In genomic region chrX:74535211-74535621, GRCh38 we compare ENCODE assay signal across 8 cellular contexts.
A peak's percentile ranks its signal among the peaks of the same experiment; 100 is the strongest.
DNase-seq lines count a peak whose midpoint lies in the region; ATAC-seq and TF ChIP-seq lines count a peak whose summit lies in the region.

No MANE protein-coding gene starts in this region.

- CTCF ChIA-PET in activated naive CD4-positive, alpha-beta T cell treated with anti-CD3 and anti-CD28 coated beads, Interleukin-2, amount 10 ng/mL, durations not matched to agents 7 days and 5 days (lab: Charles Lee): interaction anchor here (1.2 kb wide), 1 partner anchor 151 kb away, joined by 5 read pairs; no protein-coding TSS in a partner anchor
- CTCF ChIA-PET in SK-N-SH (lab: Yijun Ruan, JAX): interaction anchor here (0.6 to 4.3 kb wide), 15 partner anchors 9 to 679 kb away, joined by 3 to 36 read pairs (median 4); partner anchors contain the start of gene SLC16A2

- TF ChIP-seq EP300 in SK-N-SH (IDR thresholded peaks at IDR 0.05; ENCODE audit: borderline replicate concordance in 1 of 2, low read depth in 1 of 2, low read length in 1 of 2): no peak

- H3K4me3 ChIP-seq in HUES6 (ENCODE audit: low read depth, low read length) (peak overlapping the region; percentile 62), SK-N-SH (ENCODE audit: low read depth in 2 of 2, low read length in 1 of 2) (peak overlapping the region; percentile 51 to 57; a peak in 3 of 4 replicates), urinary bladder (ENCODE audit: low read depth, low read length) (peak overlapping the region; percentile 43)

- no peaks in the 10 kb centered on the region for H4K20me1 ChIP-seq in SK-N-SH (ENCODE audit: insufficient read depth)

- H3K27me3 ChIP-seq in HUES6 (ENCODE audit: control insufficient read depth, insufficient read depth, low read length) (peaks cover 15% of the 10 kb centered on the region; the same call in 1 of the 2 replicates), SK-N-SH (ENCODE audit: insufficient read depth) (peaks cover 14% of the 10 kb centered on the region; the same call in 1 of the 2 replicates)

- peak; percentile 30 for ATAC-seq in memory B cell (ENCODE audit: low read depth)
- ATAC-seq in GM21381 (IDR thresholded peaks at IDR 0.05; ENCODE audit: unreplicated experiment): no peak

- peak overlapping the region; percentile 87; the same call in 1 of the 2 replicates for H2AFZ ChIP-seq in SK-N-SH (ENCODE audit: low read depth)

- H3K27me3 Mint-ChIP-seq in activated naive CD4-positive, alpha-beta T cell treated with anti-CD3 and anti-CD28 coated beads, Interleukin-2, amount 10 ng/mL, durations not matched to agents 7 days and 5 days: peaks cover 12% of the 10 kb centered on the region
- H3K27me3 Mint-ChIP-seq in endothelial cell (ENCODE audit: unreplicated experiment) (no peaks in the 10 kb centered on the region), memory B cell (no peaks in the 10 kb centered on the region)

- no peaks in the 10 kb centered on the region for H3K9me2 ChIP-seq in SK-N-SH

- H3K9ac ChIP-seq in HUES6 (ENCODE audit: low read length) (peak overlapping the region; percentile 72), SK-N-SH (no peak overlapping the region)

- no peaks in the 10 kb centered on the region for H3K9me3 ChIP-seq in HUES6 (ENCODE audit: control insufficient read depth, insufficient read depth, low read depth, low read length)
- H3K9me3 ChIP-seq in SK-N-SH: no peaks in the 10 kb centered on the region

- peaks cover 15% of the 10 kb centered on the region for H3K4me1 Mint-ChIP-seq in activated naive CD4-positive, alpha-beta T cell treated with anti-CD3 and anti-CD28 coated beads, Interleukin-2, amount 10 ng/mL, durations not matched to agents 7 days and 5 days
- H3K4me1 Mint-ChIP-seq in endothelial cell (ENCODE audit: unreplicated experiment) (peaks cover 5% of the 10 kb centered on the region), memory B cell (peaks cover 10% of the 10 kb centered on the region)

- peaks cover 9% of the 10 kb centered on the region for H3F3A ChIP-seq in SK-N-SH (replicated peaks; ENCODE audit: insufficient read depth)

- peak overlapping the region; percentile 76 for H3K4me2 ChIP-seq in SK-N-SH

- no peak overlapping the region for H3K27ac Mint-ChIP-seq in activated naive CD4-positive, alpha-beta T cell treated with anti-CD3 and anti-CD28 coated beads, Interleukin-2, amount 10 ng/mL, durations not matched to agents 7 days and 5 days
- H3K27ac Mint-ChIP-seq in endothelial cell (ENCODE audit: unreplicated experiment) (peak overlapping the region; percentile 72), memory B cell (peak overlapping the region; percentile 58)

- 15% methylated on average over 7 of the region's 7 CpGs for WGBS in SK-N-SH (ENCODE audit: low lambda C conversion rate)
- 10% methylated on average over 7 of the region's 7 CpGs for WGBS in urinary bladder

- H3K27ac ChIP-seq in HUES6 (ENCODE audit: low read depth, low read length): 0 out of 2 replicates have a peak overlapping the region, but pooled peaks have one; percentile 32
- peak overlapping the region; percentile 4 to 72; a peak in 2 of 4 replicates for H3K27ac ChIP-seq in SK-N-SH (ENCODE audit: low read depth in 2 of 2, low read length in 1 of 2)
- H3K27ac ChIP-seq in urinary bladder (ENCODE audit: low read depth): no peak overlapping the region

- peak; percentile 78 for TF ChIP-seq RAD21 in SK-N-SH (IDR thresholded peaks at IDR 0.05; ENCODE audit: low read length)

- no peaks in the 10 kb centered on the region for H3K36me3 Mint-ChIP-seq in activated naive CD4-positive, alpha-beta T cell treated with anti-CD3 and anti-CD28 coated beads, Interleukin-2, amount 10 ng/mL, durations not matched to agents 7 days and 5 days
- H3K36me3 Mint-ChIP-seq in endothelial cell (ENCODE audit: low read depth, unreplicated experiment) (peaks cover 7% of the 10 kb centered on the region), memory B cell (no peaks in the 10 kb centered on the region)

- H3K4me1 ChIP-seq in HUES6 (ENCODE audit: control insufficient read depth, insufficient read depth, low read length) (peaks cover 25% of the 10 kb centered on the region), SK-N-SH (ENCODE audit: control insufficient read depth in 1 of 2, insufficient read depth in 2 of 2, low read depth in 1 of 2, low read length in 1 of 2) (peaks cover 0 to 5% of the 10 kb centered on the region in 2 experiments; a peak in 1 of 4 replicates), urinary bladder (ENCODE audit: insufficient read depth) (no peaks in the 10 kb centered on the region)

- DNase-seq in activated naive CD4-positive, alpha-beta T cell treated with anti-CD3 and anti-CD28 coated beads, Interleukin-2, amount 10 ng/mL, durations not matched to agents 7 days and 5 days: no peak
- DNase-seq in activated naive CD4-positive, alpha-beta T cell treated with anti-CD3 and anti-CD28 coated beads, Interleukin-2, amount 50 U/mL, for 16 hours: no peak
- DNase-seq in SK-N-SH (peak; percentile 54), endothelial cell (ENCODE audit: low spot score) (peak; percentile 4), memory B cell (ENCODE audit: low spot score in 2 of 2) (no peak)

- no peaks in the 10 kb centered on the region for H3K36me3 ChIP-seq in HUES6 (ENCODE audit: control insufficient read depth, insufficient read depth, low read length)
- H3K36me3 ChIP-seq in SK-N-SH (replicated peaks in 1 of 2; ENCODE audit: control insufficient read depth in 1 of 2, insufficient read depth in 2 of 2, low read length in 1 of 2): no peaks in the 10 kb centered on the region
- H3K36me3 ChIP-seq in urinary bladder (ENCODE audit: insufficient read depth): no peaks in the 10 kb centered on the region

- H3K4me3 Mint-ChIP-seq in activated naive CD4-positive, alpha-beta T cell treated with anti-CD3 and anti-CD28 coated beads, Interleukin-2, amount 10 ng/mL, durations not matched to agents 7 days and 5 days: peak overlapping the region; percentile 69
- H3K4me3 Mint-ChIP-seq in endothelial cell (ENCODE audit: unreplicated experiment) (peak overlapping the region; percentile 76), memory B cell (peak overlapping the region; percentile 85)

- POLR2A ChIA-PET in SK-N-SH (lab: Yijun Ruan, JAX): interaction anchor here (0.9 kb wide), 1 partner anchor 114 kb away, joined by 3 read pairs; the partner anchor contains the start of gene SLC16A2

- no peaks in the 10 kb centered on the region for H3K9me3 Mint-ChIP-seq in activated naive CD4-positive, alpha-beta T cell treated with anti-CD3 and anti-CD28 coated beads, Interleukin-2, amount 10 ng/mL, durations not matched to agents 7 days and 5 days
- H3K9me3 Mint-ChIP-seq in endothelial cell (ENCODE audit: unreplicated experiment) (no peaks in the 10 kb centered on the region), memory B cell (no peaks in the 10 kb centered on the region)

- no peaks in the 10 kb centered on the region for H3K79me2 ChIP-seq in SK-N-SH (ENCODE audit: insufficient read depth)

- TF ChIP-seq CTCF in SK-N-SH (IDR thresholded peaks at IDR 0.05) (peak; percentile 48), endothelial cell (IDR thresholded peaks at IDR 0.05; ENCODE audit: unreplicated experiment) (no peak)

TF ChIP-seq in SK-N-SH, 30 proteins besides CTCF, POLR2A, EP300 and RAD21:
- TF ChIP-seq, protein P1, sequence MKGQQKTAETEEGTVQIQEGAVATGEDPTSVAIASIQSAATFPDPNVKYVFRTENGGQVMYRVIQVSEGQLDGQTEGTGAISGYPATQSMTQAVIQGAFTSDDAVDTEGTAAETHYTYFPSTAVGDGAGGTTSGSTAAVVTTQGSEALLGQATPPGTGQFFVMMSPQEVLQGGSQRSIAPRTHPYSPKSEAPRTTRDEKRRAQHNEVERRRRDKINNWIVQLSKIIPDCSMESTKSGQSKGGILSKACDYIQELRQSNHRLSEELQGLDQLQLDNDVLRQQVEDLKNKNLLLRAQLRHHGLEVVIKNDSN (IDR thresholded peaks at IDR 0.05; ENCODE audit: borderline replicate concordance, low read depth): no peak
- no peak for TF ChIP-seq YY1 (IDR thresholded peaks at IDR 0.05; ENCODE audit: low read depth)
- TF ChIP-seq SMC3 (IDR thresholded peaks at IDR 0.05; ENCODE audit: low read depth, low read length): peak; percentile 42
- TF ChIP-seq USF2 (IDR thresholded peaks at IDR 0.05; ENCODE audit: borderline replicate concordance, low read depth, low read length): no peak
- TF ChIP-seq, protein P2, sequence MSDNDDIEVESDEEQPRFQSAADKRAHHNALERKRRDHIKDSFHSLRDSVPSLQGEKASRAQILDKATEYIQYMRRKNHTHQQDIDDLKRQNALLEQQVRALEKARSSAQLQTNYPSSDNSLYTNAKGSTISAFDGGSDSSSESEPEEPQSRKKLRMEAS (IDR thresholded peaks at IDR 0.05; ENCODE audit: low read depth): no peak
- TF ChIP-seq JUND (IDR thresholded peaks at IDR 0.05): no peak
- TF ChIP-seq, protein P3, sequence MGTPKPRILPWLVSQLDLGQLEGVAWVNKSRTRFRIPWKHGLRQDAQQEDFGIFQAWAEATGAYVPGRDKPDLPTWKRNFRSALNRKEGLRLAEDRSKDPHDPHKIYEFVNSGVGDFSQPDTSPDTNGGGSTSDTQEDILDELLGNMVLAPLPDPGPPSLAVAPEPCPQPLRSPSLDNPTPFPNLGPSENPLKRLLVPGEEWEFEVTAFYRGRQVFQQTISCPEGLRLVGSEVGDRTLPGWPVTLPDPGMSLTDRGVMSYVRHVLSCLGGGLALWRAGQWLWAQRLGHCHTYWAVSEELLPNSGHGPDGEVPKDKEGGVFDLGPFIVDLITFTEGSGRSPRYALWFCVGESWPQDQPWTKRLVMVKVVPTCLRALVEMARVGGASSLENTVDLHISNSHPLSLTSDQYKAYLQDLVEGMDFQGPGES (IDR thresholded peaks at IDR 0.05; ENCODE audit: low read depth, low read length): no peak
- TF ChIP-seq MEF2A (IDR thresholded peaks at IDR 0.05; ENCODE audit: borderline replicate concordance, low read depth): no peak

Comparison
In these comparisons a context has a peak if more than half of its experiments do, and no peak if none do; other contexts are left out.
1. DNase-seq: peak in SK-N-SH (single experiment) and endothelial cell (single experiment); none in activated naive CD4-positive, alpha-beta T cell treated with anti-CD3 and anti-CD28 coated beads, Interleukin-2, amount 10 ng/mL, durations not matched to agents 7 days and 5 days (single experiment), activated naive CD4-positive, alpha-beta T cell treated with anti-CD3 and anti-CD28 coated beads, Interleukin-2, amount 50 U/mL, for 16 hours (single experiment) and memory B cell (0 of 2).
2. Peak in every context shown above with its lines, with median percentiles within 50 percentile points of each other: H3K4me3 Mint-ChIP-seq and H3K4me3 ChIP-seq.